ENCODE assay signal across 22 cellular contexts in genomic region chr10:29798876-29799690, GRCh38.
A peak's percentile ranks its signal among the peaks of the same experiment; 100 is the strongest.
DNase-seq lines count a peak whose midpoint lies in the region; ATAC-seq and TF ChIP-seq lines count a peak whose summit lies in the region.
"Had no signal": no experiment of that assay in that cellular context is flagged by ENCODE, and none has a peak within 500 bp of the region (broad histone marks: within the 10 kb centered on the region; RNA-seq: fewer than 3 reads in every experiment).

No MANE protein-coding gene starts in this region.

- no peak overlapping the region for H2AFZ ChIP-seq in SK-N-SH (ENCODE audit: low read depth)

- H3K9ac ChIP-seq in SK-N-SH (no peak overlapping the region), adipocyte (ENCODE audit: low read length) (no peak overlapping the region)
- H3K9ac ChIP-seq: BLaER1 treated with 17β-estradiol and CSF1 and Interleukin-3, amounts not matched to agents 10 nM and 100 nM had no signal

- H3K4me3 Mint-ChIP-seq in osteocyte (ENCODE audit: unreplicated experiment): no peak overlapping the region
- H3K4me3 Mint-ChIP-seq: CD8-positive, alpha-beta T cell had no signal

- H4K20me1 ChIP-seq in SK-N-SH (ENCODE audit: insufficient read depth): no peaks in the 10 kb centered on the region
- H4K20me1 ChIP-seq: BLaER1 treated with 17β-estradiol and CSF1 and Interleukin-3, amounts not matched to agents 10 nM and 100 nM had no signal

- WGBS in SK-N-SH (ENCODE audit: low lambda C conversion rate): 86% methylated on average over 4 of the region's 6 CpGs

- no peak overlapping the region for H3K4me3 ChIP-seq in SK-N-SH (ENCODE audit: low read depth in 2 of 2, low read length in 1 of 2)
- H3K4me3 ChIP-seq in adipocyte (ENCODE audit: low read length): no peak overlapping the region
- no peak overlapping the region for H3K4me3 ChIP-seq in fibroblast of mammary gland (ENCODE audit: control insufficient read depth, low read depth, low read length)
- H3K4me3 ChIP-seq: BLaER1 treated with 17β-estradiol and CSF1 and Interleukin-3, amounts not matched to agents 10 nM and 100 nM; MG63 had no signal

- POLR2A ChIA-PET in SK-N-SH (lab: Yijun Ruan, JAX): no interaction called here

- no peaks in the 10 kb centered on the region for H3K36me3 Mint-ChIP-seq in osteocyte (ENCODE audit: unreplicated experiment)
- H3K36me3 Mint-ChIP-seq: CD8-positive, alpha-beta T cell had no signal

- H3K79me2 ChIP-seq in SK-N-SH (ENCODE audit: insufficient read depth): no peaks in the 10 kb centered on the region

- CTCF ChIA-PET in SK-N-SH (lab: Yijun Ruan, JAX): interaction anchor here (1.8 kb wide), 1 partner anchor 9 kb away, joined by 4 read pairs; no protein-coding TSS in a partner anchor

- H3K27me3 Mint-ChIP-seq in osteocyte (ENCODE audit: unreplicated experiment): no peaks in the 10 kb centered on the region

- H3K27ac ChIP-seq in SK-N-SH (ENCODE audit: low read depth in 2 of 2, low read length in 1 of 2): peak overlapping the region; percentile 39 to 65; a peak in 2 of 4 replicates
- H3K27ac ChIP-seq: 22Rv1; BLaER1 treated with 17β-estradiol and CSF1 and Interleukin-3, amounts not matched to agents 10 nM and 100 nM had no signal

- peak overlapping the region; percentile 32; the same call in 1 of the 2 replicates for H3K4me2 ChIP-seq in SK-N-SH
- H3K4me2 ChIP-seq: BLaER1 treated with 17β-estradiol and CSF1 and Interleukin-3, amounts not matched to agents 10 nM and 100 nM had no signal

- H3K9me2 ChIP-seq in SK-N-SH: no peaks in the 10 kb centered on the region

- TF ChIP-seq CTCF in SK-N-SH (IDR thresholded peaks at IDR 0.05) (no peak), fibroblast of mammary gland (conservative IDR thresholded peaks at IDR 0.05; ENCODE audit: control insufficient read depth, insufficient read depth, low read depth, low read length) (no peak), osteocyte (IDR thresholded peaks at IDR 0.05) (no peak)

- TF ChIP-seq EP300 in SK-N-SH (IDR thresholded peaks at IDR 0.05; ENCODE audit: borderline replicate concordance in 1 of 2, low read depth in 1 of 2, low read length in 1 of 2): no peak

- no peak for DNase-seq in SK-N-SH
- peak; percentile 62 for DNase-seq in adipocyte (ENCODE audit: low read depth)
- peak; percentile 32 for DNase-seq in fibroblast of mammary gland (ENCODE audit: low read depth)
- DNase-seq in osteocyte (ENCODE audit: extremely low spot score, unreplicated experiment): peak; percentile 64
- DNase-seq in stimulated activated CD4-positive, alpha-beta T cell treated with anti-CD3 and anti-CD28 coated beads, Interleukin-2, amount 100 ng/mL, for 48 hours: no peak
- DNase-seq: Calu3; CD8-positive, alpha-beta T cell; DMS53; HCEC 1CT; Kasumi-1; MG63; NCI-H1092; NCI-H146; NCI-H2029 treated with DMSO at 0.1 percent for 48 hours; NCI-H2171; NCI-H446 treated with DMSO at 0.1 percent for 48 hours; Right ventricle myocardium superior had no signal

- TF ChIP-seq RAD21 in SK-N-SH (IDR thresholded peaks at IDR 0.05; ENCODE audit: low read length): no peak

- H3K27ac Mint-ChIP-seq in osteocyte (ENCODE audit: unreplicated experiment): no peak overlapping the region
- H3K27ac Mint-ChIP-seq: CD8-positive, alpha-beta T cell had no signal

- H3K36me3 ChIP-seq in SK-N-SH (replicated peaks in 1 of 2; ENCODE audit: control insufficient read depth in 1 of 2, insufficient read depth in 2 of 2, low read length in 1 of 2) (no peaks in the 10 kb centered on the region), adipocyte (ENCODE audit: control insufficient read depth, insufficient read depth, low read length, severe bottlenecking) (no peaks in the 10 kb centered on the region)
- H3K36me3 ChIP-seq: BLaER1 treated with 17β-estradiol and CSF1 and Interleukin-3, amounts not matched to agents 10 nM and 100 nM; MG63 had no signal

- peaks cover 41% of the 10 kb centered on the region for H3K4me1 Mint-ChIP-seq in osteocyte (ENCODE audit: unreplicated experiment)

- ATAC-seq in SK-N-SH treated with all-trans-retinoic acid at 6 μM for 48 hours (no peak), esophagus mucosa (no peak), HG02571 (IDR thresholded peaks at IDR 0.05; ENCODE audit: unreplicated experiment) (no peak)
- ATAC-seq: CD8-positive, alpha-beta T cell had no signal

- H3K27me3 ChIP-seq in SK-N-SH (ENCODE audit: insufficient read depth): no peaks in the 10 kb centered on the region
- no peaks in the 10 kb centered on the region for H3K27me3 ChIP-seq in adipocyte (replicated peaks; ENCODE audit: control insufficient read depth, insufficient read depth, low read length)
- H3K27me3 ChIP-seq: BLaER1 treated with 17β-estradiol and CSF1 and Interleukin-3, amounts not matched to agents 10 nM and 100 nM; MG63 had no signal

- H3F3A ChIP-seq in SK-N-SH (replicated peaks; ENCODE audit: insufficient read depth): peaks cover 24% of the 10 kb centered on the region

- no peaks in the 10 kb centered on the region for H3K9me3 Mint-ChIP-seq in osteocyte (ENCODE audit: unreplicated experiment)
- H3K9me3 Mint-ChIP-seq: CD8-positive, alpha-beta T cell had no signal

- H3K9me3 ChIP-seq in SK-N-SH (no peaks in the 10 kb centered on the region), adipocyte (ENCODE audit: control insufficient read depth, low read length) (no peaks in the 10 kb centered on the region)
- H3K9me3 ChIP-seq: MG63 had no signal

- peaks cover 0 to 21% of the 10 kb centered on the region in 2 experiments for H3K4me1 ChIP-seq in SK-N-SH (ENCODE audit: control insufficient read depth in 1 of 2, insufficient read depth in 2 of 2, low read depth in 1 of 2, low read length in 1 of 2)
- peaks cover 25% of the 10 kb centered on the region for H3K4me1 ChIP-seq in adipocyte (ENCODE audit: control insufficient read depth, insufficient read depth, low read length)

TF ChIP-seq in SK-N-SH, 30 proteins besides CTCF, POLR2A, EP300 and RAD21 (continues in another document):
- TF ChIP-seq JUND (IDR thresholded peaks at IDR 0.05) (no peak), REST (IDR thresholded peaks at IDR 0.05; ENCODE audit: low read depth, low read length) (no peak), CHD2 (IDR thresholded peaks at IDR 0.05; ENCODE audit: low read length, partially characterized antibody) (no peak), RCOR1 (IDR thresholded peaks at IDR 0.05; ENCODE audit: low read length) (no peak), TAF1 (IDR thresholded peaks at IDR 0.05; ENCODE audit: borderline replicate concordance, low read depth, low read length) (no peak), NRF1 (IDR thresholded peaks at IDR 0.05; ENCODE audit: low read depth, low read length) (no peak)

TF ChIP-seq in SK-N-SH treated with all-trans-retinoic acid at 6 μM for 48 hours, 23 proteins besides CTCF, POLR2A, EP300 and RAD21:
- TF ChIP-seq TSHZ2 (CRISPR knock-in tag; IDR thresholded peaks at IDR 0.05): no peak

Comparison
In these comparisons a context has a peak if more than half of its experiments do, and no peak if none do; other contexts are left out.
1. DNase-seq: peak in adipocyte (single experiment), fibroblast of mammary gland (single experiment) and osteocyte (single experiment); none in SK-N-SH (single experiment) and stimulated activated CD4-positive, alpha-beta T cell treated with anti-CD3 and anti-CD28 coated beads, Interleukin-2, amount 100 ng/mL, for 48 hours (0 of 2).